ENCODE assay signal across 3 cellular contexts in genomic region chr20:54856202-54856601, GRCh38.
"Had no signal": no experiment of that assay in that cellular context is flagged by ENCODE, and none has a peak within 500 bp of the region (broad histone marks: within the 10 kb centered on the region; RNA-seq: fewer than 3 reads in every experiment).

No MANE protein-coding gene starts in this region.

- DNase-seq: GDM1, GF-D8 had no signal

- H3K4me3 ChIP-seq: GM12878 had no signal
